ENCODE assay signal across 16 cellular contexts in the genomic region with DNA sequence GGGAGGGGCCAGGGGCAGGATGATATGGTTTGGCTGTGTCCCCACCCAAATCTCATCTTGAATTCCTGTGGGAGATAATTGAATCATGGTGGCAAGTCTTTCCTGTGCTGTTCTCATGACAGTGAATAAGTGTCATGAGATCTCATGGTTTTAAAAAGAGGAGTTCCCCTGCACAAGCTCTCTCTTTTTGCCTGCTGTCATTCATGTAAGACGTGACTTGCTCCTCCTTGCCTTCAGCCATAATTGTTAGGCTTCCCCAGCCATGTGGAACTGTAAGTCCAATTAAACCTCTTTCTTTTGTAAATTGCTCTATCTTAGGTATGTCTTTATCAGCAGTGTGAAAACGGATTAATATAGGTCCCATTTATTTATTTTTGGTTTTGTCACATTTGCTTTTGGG. TPM values are rescaled to one million over a fixed set of nuclear protein-coding genes. Genes with fewer than 3 reads are reported as not detected.
DNase-seq lines count a peak whose midpoint lies in the region; ATAC-seq, FAIRE-seq and TF ChIP-seq lines count a peak whose summit lies in the region.
"Not testable (repeated sequence)": the region's sequence is repeated elsewhere in the genome, so short reads cannot be mapped to it uniquely, and the experiment has no call there.
"Had no signal": no experiment of that assay in that cellular context is flagged by ENCODE, and none has a peak within 500 bp of the region (broad histone marks: within the 10 kb centered on the region; RNA-seq: fewer than 3 reads in every experiment).

No MANE protein-coding gene starts in this region.

- H3K79me2 ChIP-seq in Karpas-422 (ENCODE audit: low read length); GM12878 (ENCODE audit: control insufficient read depth, insufficient read depth, low read length); K562 (ENCODE audit: control insufficient read depth, insufficient read depth, low read length): not testable (repeated sequence)

- H3K4me2 ChIP-seq in Karpas-422 (ENCODE audit: low read depth, low read length, poor library complexity, severe bottlenecking); GM12878 (ENCODE audit: control insufficient read depth, insufficient read depth); K562 (ENCODE audit: insufficient read depth, low read length): not testable (repeated sequence)

- SMC1A ChIA-PET in GM12878 (lab: Charles Lee; ENCODE audit: uncharacterized antibody, unreplicated experiment): interaction anchor here (0.6 kb wide), 1 partner anchor 102 kb away, joined by 3 read pairs; no protein-coding TSS in a partner anchor

- RAD21 ChIA-PET in GM12878 (lab: Charles Lee; ENCODE audit: unreplicated experiment): interaction anchor here (0.9 kb wide), 1 partner anchor 246 kb away, joined by 3 read pairs; the partner anchor contains the start of gene CNOT10

- not testable (repeated sequence) for H3K4me1 ChIP-seq in Karpas-422 (ENCODE audit: low read length); GM12878 (ENCODE audit: control insufficient read depth, insufficient read depth, low read length); K562 (replicated peaks in 1 of 2; ENCODE audit: control insufficient read depth in 2 of 2, insufficient read depth in 2 of 2, low read length in 2 of 2); upper lobe of right lung

- POLR2A ChIA-PET in GM12878 (lab: Charles Lee): interaction anchor here (0.6 kb wide), 1 partner anchor 448 kb away, joined by 4 read pairs; no protein-coding TSS in a partner anchor
- POLR2A ChIA-PET in K562 (lab: Yijun Ruan, JAX): not testable (repeated sequence)

- not testable (repeated sequence) for H3K9me2 ChIP-seq in Karpas-422 (replicated peaks; ENCODE audit: insufficient read depth, low read length)

- not testable (repeated sequence) for FAIRE-seq in GM12878 (lab: Jason Lieb, UNC); K562 (lab: Jason Lieb, UNC)

- CTCF ChIA-PET in GM12878 (lab: Yijun Ruan, JAX): interaction anchor here (5.1 kb wide), 1 partner anchor 197 kb away, joined by 46 read pairs; no protein-coding TSS in a partner anchor
- CTCF ChIA-PET in K562 (lab: Yijun Ruan, JAX; ENCODE audit: low intra/inter-chr PET ratio): not testable (repeated sequence)

- not testable (repeated sequence) for TF ChIP-seq EP300 in GM12878 (IDR thresholded peaks at IDR 0.05; ENCODE audit: borderline replicate concordance in 1 of 2, control insufficient read depth in 1 of 2, low read depth in 2 of 2, low read length in 2 of 2); K562 (IDR thresholded peaks at IDR 0.05; ENCODE audit: low read length)

- H3K27ac ChIP-seq in Karpas-422 (ENCODE audit: low read length); GM12878 (ENCODE audit: control insufficient read depth, insufficient read depth); K562 (ENCODE audit: extremely low read depth, low read depth, low read length); upper lobe of right lung: not testable (repeated sequence)

- ATAC-seq in GM12878, K562, upper lobe of right lung: not testable (repeated sequence)

- intact Hi-C loops in GM12878 (cut with micrococcal nuclease; ENCODE audit: unreplicated experiment): loop anchor here (5.0 kb wide), 1 partner anchor 419 kb away; no protein-coding TSS in a partner anchor
- intact Hi-C loops in K562 (cut with micrococcal nuclease): loop anchor here (5.0 to 10.0 kb wide), 2 partner anchors 149 to 266 kb away; no protein-coding TSS in a partner anchor
- intact Hi-C loops in upper lobe of right lung (cut with DNase I): not testable (repeated sequence)

- not testable (repeated sequence) for H4K20me1 ChIP-seq in Karpas-422 (ENCODE audit: insufficient read depth, low read depth, low read length); GM12878 (ENCODE audit: control insufficient read depth, insufficient read depth); K562 (replicated peaks; ENCODE audit: control insufficient read depth, insufficient read depth, low read length)

- not testable (repeated sequence) for H2AFZ ChIP-seq in Karpas-422 (ENCODE audit: low read length); GM12878 (ENCODE audit: control insufficient read depth, low read depth, low read length); K562 (ENCODE audit: low read depth, low read length)

- not testable (repeated sequence) for H3K36me3 ChIP-seq in Karpas-422 (ENCODE audit: insufficient read depth, low read length); GM12878 (ENCODE audit: control insufficient read depth in 2 of 2, insufficient read depth in 2 of 2, low read length in 1 of 2); K562 (ENCODE audit: control insufficient read depth, insufficient read depth, low read length); upper lobe of right lung

- BruUV-seq in GM12878 (replicated peaks; lab: Mats Ljungman, UMichigan); K562 (replicated peaks; lab: Mats Ljungman, UMichigan): not testable (repeated sequence)

- peak; percentile 38 for DNase-seq in Karpas-422
- DNase-seq in SK-MEL-5 (ENCODE audit: low read depth, low spot score): peak; percentile 30
- DNase-seq in activated CD8-positive, alpha-beta memory T cell treated with anti-CD3 and anti-CD28 coated beads, Interleukin-2, amount 50 U/mL, for 48 hours: peak; percentile 1
- DNase-seq in GM12878 (ENCODE audit: low read depth, low spot score); K562 (ENCODE audit: extremely low read depth in 1 of 4, low spot score in 3 of 4): not testable (repeated sequence)
- DNase-seq in foreskin melanocyte: peak; percentile 15
- peak; percentile 7 for DNase-seq in islet precursor cell
- peak; percentile 0 for DNase-seq in upper lobe of right lung

- not testable (repeated sequence) for H3K9me3 ChIP-seq in Karpas-422 (ENCODE audit: low read length); GM12878 (replicated peaks; ENCODE audit: control insufficient read depth, insufficient read depth, low read length); K562 (replicated peaks; ENCODE audit: control insufficient read depth, insufficient read depth, low read depth, low read length); upper lobe of right lung

- 0% methylated on average over 2 of the region's 2 CpGs for WGBS in GM12878 (ENCODE audit: insufficient coverage, insufficient replicate concordance, low lambda C conversion rate, missing lambda C conversion rate)
- 3% methylated on average over 2 of the region's 2 CpGs for WGBS in K562 (ENCODE audit: insufficient coverage, low coverage, missing lambda C conversion rate)

- not testable (repeated sequence) for H3K4me3 ChIP-seq in Karpas-422 (ENCODE audit: low read length); GM12878; K562; upper lobe of right lung

- not testable (repeated sequence) for TF ChIP-seq CTCF in GM12878 (IDR thresholded peaks at IDR 0.05 in 2 of 3, conservative IDR thresholded peaks at IDR 0.05 in 1 of 3; ENCODE audit: control insufficient read depth in 2 of 3, extremely low read depth in 1 of 3, insufficient read depth in 1 of 3, low read depth in 3 of 3, low read length in 3 of 3); K562 (IDR thresholded peaks at IDR 0.05 in 2 of 3, conservative IDR thresholded peaks at IDR 0.05 in 1 of 3; ENCODE audit: insufficient read depth in 2 of 3, low read depth in 1 of 3, low read length in 3 of 3); upper lobe of right lung (IDR thresholded peaks at IDR 0.05)

- TF ChIP-seq RAD21 in GM12878 (IDR thresholded peaks at IDR 0.05; ENCODE audit: insufficient read depth, low read depth, low read length); K562 (CRISPR knock-in tag; conservative IDR thresholded peaks at IDR 0.05 in 1 of 2, IDR thresholded peaks at IDR 0.05 in 1 of 2): not testable (repeated sequence)

- not testable (repeated sequence) for H3K9me1 ChIP-seq in K562 (ENCODE audit: control insufficient read depth, insufficient read depth, low read length)

- not testable (repeated sequence) for H3K9ac ChIP-seq in Karpas-422 (ENCODE audit: low read length); GM12878 (ENCODE audit: control insufficient read depth, insufficient read depth, low read length); K562 (ENCODE audit: insufficient read depth in 1 of 2, low read depth in 2 of 2, low read length in 2 of 2)

- TF ChIP-seq POLR2A in GM12878 (IDR thresholded peaks at IDR 0.05; ENCODE audit: low read depth, low read length); K562 (conservative IDR thresholded peaks at IDR 0.05): not testable (repeated sequence)

- in situ Hi-C loops in SK-MEL-5 (cut with HindIII; ENCODE audit: low pct_unique_long_range_greater_than_20kb, low sequenced_read_pairs): not testable (repeated sequence)
- in situ Hi-C loops in GM12878 (cut with MboI) (loop anchor here (5.0 to 10.0 kb wide), 2 partner anchors 194 to 426 kb away; partner anchors contain the start of gene CMTM6), K562 (cut with MboI) (loop anchor here (5.0 kb wide), 1 partner anchor 424 kb away; no protein-coding TSS in a partner anchor)

- not testable (repeated sequence) for H3K27me3 ChIP-seq in Karpas-422 (ENCODE audit: low read length); GM12878 (replicated peaks in 1 of 2; ENCODE audit: control insufficient read depth in 2 of 2, insufficient read depth in 2 of 2, low read length in 1 of 2); K562 (ENCODE audit: control insufficient read depth in 2 of 2, insufficient read depth in 2 of 2, low read length in 2 of 2); upper lobe of right lung

RNA-seq across cellular contexts. Expression of gene CCR4, which starts 20.2 kb away (rescaled TPM):
- not detected in 2 replicates for total RNA-seq in Karpas-422 (2014; rRNA removed; shearing (Covaris generic); ENCODE audit: low replicate concordance)
- 0.29 TPM in 1 of 2 replicates, not detected in the other for total RNA-seq in SK-MEL-5 (2014; rRNA removed; shearing (Covaris generic))
- 0.03 TPM in 1 of 2 replicates, not detected in the other for polyA plus RNA-seq in SK-MEL-5 (2015; cell fraction: cytosol; rRNA removed)
- polyA plus RNA-seq in SK-MEL-5 (2015; cell fraction: nucleus; rRNA removed): 0.16 TPM in 1 of 2 replicates, not detected in the other
- 0.23 TPM in 1 of 2 replicates, not detected in the other for total RNA-seq in GM12878 (2013; cell fraction: nucleolus; rRNA removed)
- total RNA-seq in GM12878 (2014; rRNA removed): 12.4 and 13.0 TPM in 2 replicates
- total RNA-seq in GM12878 (2014; rRNA removed; fragmentation: Illumina TruSeq; extraction: Trizol): 10.5 and 10.6 TPM in 2 replicates
- total RNA-seq in GM12878 (2021): 7.9 and 8.6 TPM in 2 replicates
- 0.51 TPM for polyA plus RNA-seq in GM12878 (2011; ENCODE audit: low read depth)
- 0.32 and 0.41 TPM in 2 replicates for polyA plus RNA-seq in GM12878 (2011; rRNA removed)
- polyA plus RNA-seq in GM12878 (2011; cell fraction: cytosol; rRNA removed): 0.32 and 0.37 TPM in 2 replicates
- 0.16 and 0.23 TPM in 2 replicates for polyA plus RNA-seq in GM12878 (2011; cell fraction: nucleus; rRNA removed)
- 0.41 and 0.62 TPM in 2 replicates for polyA plus RNA-seq in GM12878 (2012)
- 8.5 TPM in 2 replicates for polyA plus RNA-seq in GM12878 (2014; fragmentation: Illumina TruSeq; extraction: Trizol)
- polyA plus RNA-seq in GM12878 (2014; fragmentation: Nextera tagmentation; extraction: Ambion mirVana): 1 to 10 TPM; 1.0 to 2.9 TPM
- 6.4 and 7.2 TPM in 2 replicates for polyA plus RNA-seq in GM12878 (2014; rRNA removed)
- 1 to 10 TPM; 3.1 to 3.3 TPM for polyA plus RNA-seq in GM12878 (2016; fragmentation: Nextera tagmentation; extraction: Ambion mirVana)
- 0.77 and 1.0 TPM in 2 replicates for polyA minus RNA-seq in GM12878 (2011; rRNA and poly(A)+ RNA removed)
- polyA minus RNA-seq in GM12878 (2011; cell fraction: cytosol; rRNA and poly(A)+ RNA removed): 0.40 TPM in 1 of 2 replicates, not detected in the other
- polyA minus RNA-seq in GM12878 (2011; cell fraction: nucleus; rRNA and poly(A)+ RNA removed): 0.12 and 0.48 TPM in 2 replicates
- total RNA-seq in K562 (2011; cell fraction: chromatin; rRNA removed; ENCODE audit: low replicate concordance): 0.65 and 1.2 TPM in 2 replicates
- total RNA-seq in K562 (2011; cell fraction: nucleolus; rRNA removed): 0.83 and 0.92 TPM in 2 replicates
- total RNA-seq in K562 (2011; cell fraction: nucleoplasm; rRNA removed): 0.88 and 1.1 TPM in 2 replicates
- total RNA-seq in K562 (2014; rRNA removed): 0.20 and 0.45 TPM in 2 replicates
- total RNA-seq in K562 (2014; rRNA removed; fragmentation: Illumina TruSeq; extraction: Trizol): 0.22 and 0.45 TPM in 2 replicates
- total RNA-seq in K562 (2015; rRNA removed; fragmentation: Illumina TruSeq; extraction: Trizol): 0.04 TPM in 1 of 2 replicates, not detected in the other
- 0.47 and 0.49 TPM in 2 replicates for total RNA-seq in K562 (2021)
- polyA plus RNA-seq in K562 (2011; rRNA removed): 0.27 and 0.47 TPM in 2 replicates
- polyA plus RNA-seq in K562 (2011; cell fraction: cytosol; rRNA removed): 0.25 and 0.36 TPM in 2 replicates
- 0.17 and 0.21 TPM in 2 replicates for polyA plus RNA-seq in K562 (2011; cell fraction: nucleus; rRNA removed)
- 0.07 TPM in 2 replicates for polyA plus RNA-seq in K562 (2012)
- 0.28 and 0.33 TPM in 2 replicates for polyA plus RNA-seq in K562 (2014; fragmentation: Illumina TruSeq; extraction: Trizol)
- polyA plus RNA-seq in K562 (2014; fragmentation: Nextera tagmentation; extraction: Ambion mirVana): under 1 TPM in 1 of 2 experiments, not detected in 1; 0.04 TPM
- polyA plus RNA-seq in K562 (2014; rRNA removed): 0.19 and 0.20 TPM in 2 replicates
- polyA minus RNA-seq in K562 (2011; rRNA and poly(A)+ RNA removed): 0.39 and 0.77 TPM in 2 replicates
- 0.38 and 0.64 TPM in 2 replicates for polyA minus RNA-seq in K562 (2011; cell fraction: cytosol; rRNA and poly(A)+ RNA removed)
- 0.22 and 0.27 TPM in 2 replicates for polyA minus RNA-seq in K562 (2011; cell fraction: nucleus; rRNA and poly(A)+ RNA removed)
- total RNA-seq in upper lobe of right lung: 1.2 TPM
- total RNA-seq: A172, A673, Caco-2, Calu3, Daoy had no signal
- polyA plus RNA-seq: A549, AG04450, BJ had no signal
